In genomic region chr6:131844243-131844841, GRCh38 we compare ENCODE assay signal across 1 cellular context.
TF ChIP-seq lines count a peak whose summit lies in the region.

No MANE protein-coding gene starts in this region.

TF ChIP-seq in HepG2, 621 proteins besides CTCF, POLR2A, EP300 and RAD21 (continued from another document and continues in another):
- TF ChIP-seq CSRNP1 (CRISPR knock-in tag; IDR thresholded peaks at IDR 0.05) (peak; percentile 58; the same call in 1 of the 2 replicates), PHB2 (IDR thresholded peaks at IDR 0.05; ENCODE audit: partially characterized antibody) (no peak), HHEX (CRISPR knock-in tag; IDR thresholded peaks at IDR 0.05) (peak; percentile 59; the same call in 1 of the 2 replicates), TRAFD1 (CRISPR knock-in tag; IDR thresholded peaks at IDR 0.05; ENCODE audit: borderline replicate concordance) (no peak), MED8 (CRISPR knock-in tag; IDR thresholded peaks at IDR 0.05; ENCODE audit: insufficient replicate concordance) (peak; percentile 53), ZNF350 (CRISPR knock-in tag; IDR thresholded peaks at IDR 0.05; ENCODE audit: borderline replicate concordance, low read depth) (no peak), ZSCAN20 (CRISPR knock-in tag; IDR thresholded peaks at IDR 0.05; ENCODE audit: borderline replicate concordance) (no peak), KDM3A (CRISPR knock-in tag; IDR thresholded peaks at IDR 0.05; ENCODE audit: low read depth) (peak; percentile 47; the same call in 1 of the 2 replicates), ASH2L (IDR thresholded peaks at IDR 0.05; ENCODE audit: insufficient read length, low read depth, low read length) (peak; percentile 76), RBAK (CRISPR knock-in tag; IDR thresholded peaks at IDR 0.05) (peak; percentile 69; the same call in 1 of the 2 replicates), SOX13 (IDR thresholded peaks at IDR 0.05) (peak; percentile 81), SOX13 (CRISPR knock-in tag; conservative IDR thresholded peaks at IDR 0.05 in 1 of 2, IDR thresholded peaks at IDR 0.05 in 1 of 2) (peak in 1 of 2 experiments; percentile 91; a peak in 2 of 4 replicates), RCOR2 (CRISPR knock-in tag; IDR thresholded peaks at IDR 0.05) (peak; percentile 90), ZNF292 (CRISPR knock-in tag; IDR thresholded peaks at IDR 0.05; ENCODE audit: borderline replicate concordance, low read depth) (peak; percentile 89; the same call in 1 of the 2 replicates), SETDB1 (CRISPR knock-in tag; IDR thresholded peaks at IDR 0.05; ENCODE audit: borderline replicate concordance) (no peak), ZNF430 (CRISPR knock-in tag; IDR thresholded peaks at IDR 0.05) (no peak), MAFF (IDR thresholded peaks at IDR 0.05; ENCODE audit: low read depth, low read length) (peak; percentile 89), MXD4 (CRISPR knock-in tag; IDR thresholded peaks at IDR 0.05) (no peak; the same call in 1 of the 2 replicates), ZNF281 (CRISPR knock-in tag; IDR thresholded peaks at IDR 0.05; ENCODE audit: borderline replicate concordance) (peak; percentile 68; the same call in 1 of the 2 replicates), ZNF557 (CRISPR knock-in tag; IDR thresholded peaks at IDR 0.05) (0 out of 2 replicates have a peak, but pooled peaks have one; percentile 59), HMG20A (CRISPR knock-in tag; IDR thresholded peaks at IDR 0.05; ENCODE audit: borderline replicate concordance) (peak; percentile 96), EZH2 (conservative IDR thresholded peaks at IDR 0.05; ENCODE audit: low read depth, low read length) (no peak), HNRNPL (IDR thresholded peaks at IDR 0.05; ENCODE audit: low read depth, low read length) (no peak), ZNF644 (CRISPR knock-in tag; IDR thresholded peaks at IDR 0.05; ENCODE audit: low read depth) (peak; percentile 91), MIXL1 (CRISPR knock-in tag; IDR thresholded peaks at IDR 0.05) (peak; percentile 99), CREB1 (IDR thresholded peaks at IDR 0.05) (peak; percentile 75), CREB1 (CRISPR knock-in tag; IDR thresholded peaks at IDR 0.05) (peak; percentile 86), MTA3 (CRISPR knock-in tag; IDR thresholded peaks at IDR 0.05) (no peak), ZNF556 (CRISPR knock-in tag; IDR thresholded peaks at IDR 0.05; ENCODE audit: borderline replicate concordance) (no peak)
- TF ChIP-seq, protein P1, sequence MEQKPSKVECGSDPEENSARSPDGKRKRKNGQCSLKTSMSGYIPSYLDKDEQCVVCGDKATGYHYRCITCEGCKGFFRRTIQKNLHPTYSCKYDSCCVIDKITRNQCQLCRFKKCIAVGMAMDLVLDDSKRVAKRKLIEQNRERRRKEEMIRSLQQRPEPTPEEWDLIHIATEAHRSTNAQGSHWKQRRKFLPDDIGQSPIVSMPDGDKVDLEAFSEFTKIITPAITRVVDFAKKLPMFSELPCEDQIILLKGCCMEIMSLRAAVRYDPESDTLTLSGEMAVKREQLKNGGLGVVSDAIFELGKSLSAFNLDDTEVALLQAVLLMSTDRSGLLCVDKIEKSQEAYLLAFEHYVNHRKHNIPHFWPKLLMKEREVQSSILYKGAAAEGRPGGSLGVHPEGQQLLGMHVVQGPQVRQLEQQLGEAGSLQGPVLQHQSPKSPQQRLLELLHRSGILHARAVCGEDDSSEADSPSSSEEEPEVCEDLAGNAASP (CRISPR knock-in tag; IDR thresholded peaks at IDR 0.05; ENCODE audit: borderline replicate concordance): peak; percentile 85
- TF ChIP-seq, protein P2, sequence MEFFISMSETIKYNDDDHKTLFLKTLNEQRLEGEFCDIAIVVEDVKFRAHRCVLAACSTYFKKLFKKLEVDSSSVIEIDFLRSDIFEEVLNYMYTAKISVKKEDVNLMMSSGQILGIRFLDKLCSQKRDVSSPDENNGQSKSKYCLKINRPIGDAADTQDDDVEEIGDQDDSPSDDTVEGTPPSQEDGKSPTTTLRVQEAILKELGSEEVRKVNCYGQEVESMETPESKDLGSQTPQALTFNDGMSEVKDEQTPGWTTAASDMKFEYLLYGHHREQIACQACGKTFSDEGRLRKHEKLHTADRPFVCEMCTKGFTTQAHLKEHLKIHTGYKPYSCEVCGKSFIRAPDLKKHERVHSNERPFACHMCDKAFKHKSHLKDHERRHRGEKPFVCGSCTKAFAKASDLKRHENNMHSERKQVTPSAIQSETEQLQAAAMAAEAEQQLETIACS (CRISPR knock-in tag; IDR thresholded peaks at IDR 0.05): no peak
- TF ChIP-seq, protein P3, sequence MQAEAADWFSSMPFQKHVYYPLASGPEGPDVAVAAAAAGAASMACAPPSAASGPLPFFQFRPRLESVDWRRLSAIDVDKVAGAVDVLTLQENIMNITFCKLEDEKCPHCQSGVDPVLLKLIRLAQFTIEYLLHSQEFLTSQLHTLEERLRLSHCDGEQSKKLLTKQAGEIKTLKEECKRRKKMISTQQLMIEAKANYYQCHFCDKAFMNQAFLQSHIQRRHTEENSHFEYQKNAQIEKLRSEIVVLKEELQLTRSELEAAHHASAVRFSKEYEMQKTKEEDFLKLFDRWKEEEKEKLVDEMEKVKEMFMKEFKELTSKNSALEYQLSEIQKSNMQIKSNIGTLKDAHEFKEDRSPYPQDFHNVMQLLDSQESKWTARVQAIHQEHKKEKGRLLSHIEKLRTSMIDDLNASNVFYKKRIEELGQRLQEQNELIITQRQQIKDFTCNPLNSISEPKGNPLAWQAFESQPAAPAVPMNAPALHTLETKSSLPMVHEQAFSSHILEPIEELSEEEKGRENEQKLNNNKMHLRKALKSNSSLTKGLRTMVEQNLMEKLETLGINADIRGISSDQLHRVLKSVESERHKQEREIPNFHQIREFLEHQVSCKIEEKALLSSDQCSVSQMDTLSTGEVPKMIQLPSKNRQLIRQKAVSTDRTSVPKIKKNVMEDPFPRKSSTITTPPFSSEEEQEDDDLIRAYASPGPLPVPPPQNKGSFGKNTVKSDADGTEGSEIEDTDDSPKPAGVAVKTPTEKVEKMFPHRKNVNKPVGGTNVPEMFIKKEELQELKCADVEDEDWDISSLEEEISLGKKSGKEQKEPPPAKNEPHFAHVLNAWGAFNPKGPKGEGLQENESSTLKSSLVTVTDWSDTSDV (CRISPR knock-in tag; IDR thresholded peaks at IDR 0.05): no peak
- TF ChIP-seq, protein P4, sequence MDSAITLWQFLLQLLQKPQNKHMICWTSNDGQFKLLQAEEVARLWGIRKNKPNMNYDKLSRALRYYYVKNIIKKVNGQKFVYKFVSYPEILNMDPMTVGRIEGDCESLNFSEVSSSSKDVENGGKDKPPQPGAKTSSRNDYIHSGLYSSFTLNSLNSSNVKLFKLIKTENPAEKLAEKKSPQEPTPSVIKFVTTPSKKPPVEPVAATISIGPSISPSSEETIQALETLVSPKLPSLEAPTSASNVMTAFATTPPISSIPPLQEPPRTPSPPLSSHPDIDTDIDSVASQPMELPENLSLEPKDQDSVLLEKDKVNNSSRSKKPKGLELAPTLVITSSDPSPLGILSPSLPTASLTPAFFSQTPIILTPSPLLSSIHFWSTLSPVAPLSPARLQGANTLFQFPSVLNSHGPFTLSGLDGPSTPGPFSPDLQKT (CRISPR knock-in tag; IDR thresholded peaks at IDR 0.05; ENCODE audit: borderline replicate concordance): no peak
- TF ChIP-seq, protein P5, sequence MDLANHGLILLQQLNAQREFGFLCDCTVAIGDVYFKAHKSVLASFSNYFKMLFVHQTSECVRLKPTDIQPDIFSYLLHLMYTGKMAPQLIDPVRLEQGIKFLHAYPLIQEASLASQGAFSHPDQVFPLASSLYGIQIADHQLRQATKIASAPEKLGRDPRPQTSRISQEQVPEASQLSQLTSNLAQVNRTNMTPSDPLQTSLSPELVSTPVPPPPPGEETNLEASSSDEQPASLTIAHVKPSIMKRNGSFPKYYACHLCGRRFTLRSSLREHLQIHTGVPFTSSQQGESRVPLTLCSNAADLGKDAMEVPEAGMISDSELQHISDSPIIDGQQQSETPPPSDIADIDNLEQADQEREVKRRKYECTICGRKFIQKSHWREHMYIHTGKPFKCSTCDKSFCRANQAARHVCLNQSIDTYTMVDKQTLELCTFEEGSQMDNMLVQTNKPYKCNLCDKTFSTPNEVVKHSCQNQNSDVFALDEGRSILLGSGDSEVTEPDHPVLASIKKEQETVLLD (CRISPR knock-in tag; IDR thresholded peaks at IDR 0.05; ENCODE audit: low read depth): no peak
- TF ChIP-seq, protein P6, sequence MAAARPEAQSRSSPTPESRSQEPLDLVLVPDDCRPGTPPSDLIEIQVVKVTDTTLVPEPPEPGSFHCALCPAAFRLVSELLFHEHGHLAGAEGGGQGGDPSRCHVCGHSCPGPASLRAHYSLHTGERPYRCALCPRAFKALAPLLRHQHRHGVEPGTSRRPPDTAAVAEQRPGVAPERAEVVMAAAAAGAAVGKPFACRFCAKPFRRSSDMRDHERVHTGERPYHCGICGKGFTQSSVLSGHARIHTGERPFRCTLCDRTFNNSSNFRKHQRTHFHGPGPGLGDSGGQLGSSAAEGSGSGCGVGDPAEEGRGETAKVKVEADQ (CRISPR knock-in tag; IDR thresholded peaks at IDR 0.05; ENCODE audit: borderline replicate concordance): peak; percentile 66; the same call in 1 of the 2 replicates
- TF ChIP-seq, protein P7, sequence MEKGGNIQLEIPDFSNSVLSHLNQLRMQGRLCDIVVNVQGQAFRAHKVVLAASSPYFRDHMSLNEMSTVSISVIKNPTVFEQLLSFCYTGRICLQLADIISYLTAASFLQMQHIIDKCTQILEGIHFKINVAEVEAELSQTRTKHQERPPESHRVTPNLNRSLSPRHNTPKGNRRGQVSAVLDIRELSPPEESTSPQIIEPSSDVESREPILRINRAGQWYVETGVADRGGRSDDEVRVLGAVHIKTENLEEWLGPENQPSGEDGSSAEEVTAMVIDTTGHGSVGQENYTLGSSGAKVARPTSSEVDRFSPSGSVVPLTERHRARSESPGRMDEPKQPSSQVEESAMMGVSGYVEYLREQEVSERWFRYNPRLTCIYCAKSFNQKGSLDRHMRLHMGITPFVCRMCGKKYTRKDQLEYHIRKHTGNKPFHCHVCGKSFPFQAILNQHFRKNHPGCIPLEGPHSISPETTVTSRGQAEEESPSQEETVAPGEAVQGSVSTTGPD (CRISPR knock-in tag; IDR thresholded peaks at IDR 0.05): peak; percentile 86
- TF ChIP-seq, protein P8, sequence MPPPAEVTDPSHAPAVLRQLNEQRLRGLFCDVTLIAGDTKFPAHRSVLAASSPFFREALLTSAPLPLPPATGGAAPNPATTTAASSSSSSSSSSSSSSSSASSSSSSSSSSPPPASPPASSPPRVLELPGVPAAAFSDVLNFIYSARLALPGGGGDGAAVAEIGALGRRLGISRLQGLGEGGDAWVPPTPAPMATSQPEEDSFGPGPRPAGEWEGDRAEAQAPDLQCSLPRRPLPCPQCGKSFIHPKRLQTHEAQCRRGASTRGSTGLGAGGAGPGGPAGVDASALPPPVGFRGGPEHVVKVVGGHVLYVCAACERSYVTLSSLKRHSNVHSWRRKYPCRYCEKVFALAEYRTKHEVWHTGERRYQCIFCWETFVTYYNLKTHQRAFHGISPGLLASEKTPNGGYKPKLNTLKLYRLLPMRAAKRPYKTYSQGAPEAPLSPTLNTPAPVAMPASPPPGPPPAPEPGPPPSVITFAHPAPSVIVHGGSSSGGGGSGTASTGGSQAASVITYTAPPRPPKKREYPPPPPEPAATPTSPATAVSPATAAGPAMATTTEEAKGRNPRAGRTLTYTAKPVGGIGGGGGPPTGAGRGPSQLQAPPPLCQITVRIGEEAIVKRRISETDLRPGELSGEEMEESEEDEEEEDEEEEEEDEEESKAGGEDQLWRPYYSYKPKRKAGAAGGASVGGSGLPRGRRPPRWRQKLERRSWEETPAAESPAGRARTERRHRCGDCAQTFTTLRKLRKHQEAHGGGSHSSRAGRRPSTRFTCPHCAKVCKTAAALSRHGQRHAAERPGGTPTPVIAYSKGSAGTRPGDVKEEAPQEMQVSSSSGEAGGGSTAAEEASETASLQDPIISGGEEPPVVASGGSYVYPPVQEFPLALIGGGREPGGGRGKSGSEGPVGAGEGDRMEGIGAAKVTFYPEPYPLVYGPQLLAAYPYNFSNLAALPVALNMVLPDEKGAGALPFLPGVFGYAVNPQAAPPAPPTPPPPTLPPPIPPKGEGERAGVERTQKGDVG (CRISPR knock-in tag; IDR thresholded peaks at IDR 0.05; ENCODE audit: borderline replicate concordance): no peak
- TF ChIP-seq, protein P9, sequence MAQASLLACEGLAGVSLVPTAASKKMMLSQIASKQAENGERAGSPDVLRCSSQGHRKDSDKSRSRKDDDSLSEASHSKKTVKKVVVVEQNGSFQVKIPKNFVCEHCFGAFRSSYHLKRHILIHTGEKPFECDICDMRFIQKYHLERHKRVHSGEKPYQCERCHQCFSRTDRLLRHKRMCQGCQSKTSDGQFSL (CRISPR knock-in tag; IDR thresholded peaks at IDR 0.05): no peak
